ENCODE assay signal across 8 cellular contexts in the genomic region with DNA sequence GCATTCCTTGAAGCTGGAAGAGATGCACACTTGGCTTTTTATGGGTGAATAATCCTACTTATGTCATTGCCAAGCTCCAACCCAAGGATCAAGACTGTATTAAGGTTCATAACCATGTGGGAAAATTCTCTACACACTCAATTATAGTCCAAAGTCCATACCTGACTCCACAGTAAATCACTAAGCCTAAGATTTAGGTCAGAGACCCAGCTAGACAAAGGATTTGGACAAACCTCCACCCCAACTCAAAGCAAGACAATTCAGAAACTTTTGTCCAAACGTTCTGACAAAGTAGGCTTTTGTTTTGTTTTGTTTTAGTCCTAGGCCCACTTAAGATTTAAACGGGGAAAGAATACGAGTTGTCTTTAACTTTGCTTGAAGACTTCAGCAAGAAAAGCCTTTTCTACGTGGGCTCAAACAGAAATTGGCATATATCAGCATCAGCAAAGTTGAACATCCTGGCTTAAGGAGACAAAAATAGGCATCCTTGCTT. TPM values are rescaled to one million over a fixed set of nuclear protein-coding genes. Genes with fewer than 3 reads are reported as not detected.
DNase-seq lines count a peak whose midpoint lies in the region; ATAC-seq and TF ChIP-seq lines count a peak whose summit lies in the region.

No MANE protein-coding gene starts in this region.

- H3K36me3 Mint-ChIP-seq in CD8-positive, alpha-beta T cell, result no peaks in the 10 kb centered on the region
- H3K36me3 Mint-ChIP-seq in effector memory CD8-positive, alpha-beta T cell (ENCODE audit: insufficient read depth), result peaks cover 18% of the 10 kb centered on the region

- TF ChIP-seq CTCF in CD8-positive, alpha-beta T cell (IDR thresholded peaks at IDR 0.05), result no peak
- TF ChIP-seq CTCF in osteoblast (IDR thresholded peaks at IDR 0.05; ENCODE audit: extremely low read depth, low read depth, low read length), result no peak

- no peaks in the 10 kb centered on the region for H3K27me3 ChIP-seq in CD8-positive, alpha-beta T cell (ENCODE audit: insufficient read depth, low read length)
- no peaks in the 10 kb centered on the region for H3K27me3 ChIP-seq in osteoblast (ENCODE audit: insufficient read depth, low read length)

- no peak for DNase-seq in CD8-positive, alpha-beta T cell
- DNase-seq in NCI-H69 (lab: John Stamatoyannopoulos, UW), result peak; percentile 65
- no peak for DNase-seq in effector memory CD8-positive, alpha-beta T cell
- no peak for DNase-seq in osteoblast (ENCODE audit: insufficient read length, low spot score, missing footprints)
- no peak for DNase-seq in NCI-H2029 (lab: John Stamatoyannopoulos, UW)

- H3K4me1 ChIP-seq in CD8-positive, alpha-beta T cell (ENCODE audit: insufficient read depth, low read length), result peaks cover 43% of the 10 kb centered on the region
- peaks cover 42% of the 10 kb centered on the region for H3K4me1 ChIP-seq in osteoblast (ENCODE audit: insufficient read depth, low read length)

- no peaks in the 10 kb centered on the region for H4K20me1 ChIP-seq in osteoblast (ENCODE audit: insufficient read depth, low read length)

- H3K27me3 Mint-ChIP-seq in CD8-positive, alpha-beta T cell (ENCODE audit: low read depth), result no peaks in the 10 kb centered on the region
- H3K27me3 Mint-ChIP-seq in effector memory CD8-positive, alpha-beta T cell, result no peaks in the 10 kb centered on the region

- H3K79me2 ChIP-seq in osteoblast (ENCODE audit: insufficient read depth, low read length), result peaks cover 52% of the 10 kb centered on the region

- no peaks in the 10 kb centered on the region for H3K9me3 Mint-ChIP-seq in CD8-positive, alpha-beta T cell
- H3K9me3 Mint-ChIP-seq in effector memory CD8-positive, alpha-beta T cell, result no peaks in the 10 kb centered on the region

- H3K9me3 ChIP-seq in CD8-positive, alpha-beta T cell (ENCODE audit: low read length), result no peaks in the 10 kb centered on the region
- no peaks in the 10 kb centered on the region for H3K9me3 ChIP-seq in osteoblast (ENCODE audit: low read depth, low read length)

- no peaks in the 10 kb centered on the region for H3K36me3 ChIP-seq in CD8-positive, alpha-beta T cell (ENCODE audit: insufficient read depth, low read length)
- H3K36me3 ChIP-seq in osteoblast (ENCODE audit: insufficient read depth, low read length), result no peaks in the 10 kb centered on the region

- H2AFZ ChIP-seq in osteoblast (ENCODE audit: low read length), result peak overlapping the region; percentile 66

- peak overlapping the region; percentile 83 for H3K4me3 Mint-ChIP-seq in CD8-positive, alpha-beta T cell
- peak overlapping the region; percentile 97 to 99 for H3K4me3 Mint-ChIP-seq in effector memory CD8-positive, alpha-beta T cell

- peak overlapping the region; percentile 2 for H3K4me3 ChIP-seq in CD8-positive, alpha-beta T cell (ENCODE audit: low read depth, low read length)
- peak overlapping the region; percentile 88 for H3K4me3 ChIP-seq in osteoblast (ENCODE audit: insufficient read depth, low read length)

- POLR2A ChIA-PET in CD8-positive, alpha-beta T cell (lab: Charles Lee), result interaction anchor here (0.7 to 0.8 kb wide), 2 partner anchors 11 to 488 kb away, joined by 3 read pairs; no protein-coding TSS in a partner anchor

- peak overlapping the region; percentile 86 for H3K27ac Mint-ChIP-seq in CD8-positive, alpha-beta T cell
- peak overlapping the region; percentile 93 to 94 for H3K27ac Mint-ChIP-seq in effector memory CD8-positive, alpha-beta T cell

- peaks cover 37% of the 10 kb centered on the region for H3K4me1 Mint-ChIP-seq in CD8-positive, alpha-beta T cell (ENCODE audit: low read depth)
- peaks cover 27 to 42% of the 10 kb centered on the region in 2 donors for H3K4me1 Mint-ChIP-seq in effector memory CD8-positive, alpha-beta T cell (ENCODE audit: low read depth in 2 of 2)

- intact Hi-C loops in CD8-positive, alpha-beta T cell (cut with DNase I, micrococcal nuclease), result loop anchor here (2.0 to 10.0 kb wide), 6 partner anchors 90 to 1382 kb away; a partner anchor contains a TSS

- CTCF ChIA-PET in CD8-positive, alpha-beta T cell (lab: Charles Lee), result interaction anchor here (0.6 to 1.1 kb wide), 3 partner anchors 43 to 607 kb away, joined by 3 to 4 read pairs (median 4); no protein-coding TSS in a partner anchor

- peak overlapping the region; percentile 83 for H3K4me2 ChIP-seq in osteoblast (ENCODE audit: insufficient read depth, low read length)

- H3K27ac ChIP-seq in CD8-positive, alpha-beta T cell (ENCODE audit: low read depth, low read length), result no peak overlapping the region
- peak overlapping the region; percentile 46 for H3K27ac ChIP-seq in osteoblast (ENCODE audit: low read depth, low read length)

- no peak for ATAC-seq in CD8-positive, alpha-beta T cell
- no peak for ATAC-seq in effector memory CD8-positive, alpha-beta T cell (replicated peaks)
- ATAC-seq in HG03521 (IDR thresholded peaks at IDR 0.05; ENCODE audit: unreplicated experiment) (no peak), GM18870 (IDR thresholded peaks at IDR 0.05; ENCODE audit: unreplicated experiment) (no peak), GM19467 (IDR thresholded peaks at IDR 0.05; ENCODE audit: unreplicated experiment) (no peak)

RNA-seq across cellular contexts. Expression of a gene that starts 1.7 kb away (rescaled TPM):
- total RNA-seq in CD8-positive, alpha-beta T cell, result 1 to 10 TPM; 3.0 to 3.1 TPM
- total RNA-seq in osteoblast, result 10.9 and 11.8 TPM in 2 replicates
